1 cellular context compared by ENCODE assay signal in the genomic region with DNA sequence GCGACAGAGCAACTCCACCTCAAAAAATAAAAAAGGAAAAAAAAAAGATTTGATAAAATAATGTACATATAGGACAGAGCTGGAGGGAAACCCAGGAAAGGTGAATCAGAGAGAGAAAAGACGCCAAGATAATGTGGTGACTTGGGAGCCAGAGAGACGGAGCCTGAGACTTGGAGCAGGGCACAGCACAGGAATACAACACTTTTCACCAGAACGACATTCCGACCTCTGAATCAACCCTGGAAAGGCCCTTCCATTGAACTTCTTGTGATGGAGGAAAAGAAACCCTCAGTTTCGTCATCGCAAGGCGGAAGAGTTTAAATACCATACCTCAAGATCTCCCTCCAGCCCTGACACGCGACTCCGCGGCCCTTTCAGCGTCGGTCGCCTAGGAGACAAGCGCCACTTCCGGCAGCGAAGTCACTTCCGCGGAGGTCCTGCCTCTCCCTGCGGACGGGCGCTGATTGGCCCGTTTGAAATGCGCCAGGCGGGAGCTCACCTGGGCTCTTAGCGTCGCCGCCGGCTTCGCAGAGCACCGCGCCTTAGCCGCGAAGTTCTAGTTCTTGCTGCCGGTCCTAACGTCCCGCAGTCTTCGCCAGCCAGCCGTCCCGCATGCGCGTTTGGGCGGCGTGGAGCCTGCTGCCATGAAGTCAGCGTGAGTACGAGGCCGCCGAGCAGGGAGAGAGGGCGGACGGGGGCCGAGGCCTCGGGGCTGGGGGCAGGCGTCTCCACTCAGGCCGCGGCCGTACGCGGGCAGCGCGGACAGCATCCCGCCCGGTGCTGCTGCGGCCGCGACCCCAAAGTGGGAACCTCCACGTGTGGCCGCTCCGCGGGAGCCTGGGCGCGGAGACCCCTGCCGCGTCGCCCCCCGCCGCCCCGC.
A peak's percentile ranks its signal among the peaks of the same experiment; 100 is the strongest.
TF ChIP-seq lines count a peak whose summit lies in the region.

A gene (plus strand): TSS at position 528 of the 880 bp plus-strand sequence. CDS start 117 bp downstream, at position 645.

TF ChIP-seq in HepG2, 621 proteins besides CTCF, POLR2A, EP300 and RAD21 (continued from another document and continues in another):
- TF ChIP-seq, protein P1, sequence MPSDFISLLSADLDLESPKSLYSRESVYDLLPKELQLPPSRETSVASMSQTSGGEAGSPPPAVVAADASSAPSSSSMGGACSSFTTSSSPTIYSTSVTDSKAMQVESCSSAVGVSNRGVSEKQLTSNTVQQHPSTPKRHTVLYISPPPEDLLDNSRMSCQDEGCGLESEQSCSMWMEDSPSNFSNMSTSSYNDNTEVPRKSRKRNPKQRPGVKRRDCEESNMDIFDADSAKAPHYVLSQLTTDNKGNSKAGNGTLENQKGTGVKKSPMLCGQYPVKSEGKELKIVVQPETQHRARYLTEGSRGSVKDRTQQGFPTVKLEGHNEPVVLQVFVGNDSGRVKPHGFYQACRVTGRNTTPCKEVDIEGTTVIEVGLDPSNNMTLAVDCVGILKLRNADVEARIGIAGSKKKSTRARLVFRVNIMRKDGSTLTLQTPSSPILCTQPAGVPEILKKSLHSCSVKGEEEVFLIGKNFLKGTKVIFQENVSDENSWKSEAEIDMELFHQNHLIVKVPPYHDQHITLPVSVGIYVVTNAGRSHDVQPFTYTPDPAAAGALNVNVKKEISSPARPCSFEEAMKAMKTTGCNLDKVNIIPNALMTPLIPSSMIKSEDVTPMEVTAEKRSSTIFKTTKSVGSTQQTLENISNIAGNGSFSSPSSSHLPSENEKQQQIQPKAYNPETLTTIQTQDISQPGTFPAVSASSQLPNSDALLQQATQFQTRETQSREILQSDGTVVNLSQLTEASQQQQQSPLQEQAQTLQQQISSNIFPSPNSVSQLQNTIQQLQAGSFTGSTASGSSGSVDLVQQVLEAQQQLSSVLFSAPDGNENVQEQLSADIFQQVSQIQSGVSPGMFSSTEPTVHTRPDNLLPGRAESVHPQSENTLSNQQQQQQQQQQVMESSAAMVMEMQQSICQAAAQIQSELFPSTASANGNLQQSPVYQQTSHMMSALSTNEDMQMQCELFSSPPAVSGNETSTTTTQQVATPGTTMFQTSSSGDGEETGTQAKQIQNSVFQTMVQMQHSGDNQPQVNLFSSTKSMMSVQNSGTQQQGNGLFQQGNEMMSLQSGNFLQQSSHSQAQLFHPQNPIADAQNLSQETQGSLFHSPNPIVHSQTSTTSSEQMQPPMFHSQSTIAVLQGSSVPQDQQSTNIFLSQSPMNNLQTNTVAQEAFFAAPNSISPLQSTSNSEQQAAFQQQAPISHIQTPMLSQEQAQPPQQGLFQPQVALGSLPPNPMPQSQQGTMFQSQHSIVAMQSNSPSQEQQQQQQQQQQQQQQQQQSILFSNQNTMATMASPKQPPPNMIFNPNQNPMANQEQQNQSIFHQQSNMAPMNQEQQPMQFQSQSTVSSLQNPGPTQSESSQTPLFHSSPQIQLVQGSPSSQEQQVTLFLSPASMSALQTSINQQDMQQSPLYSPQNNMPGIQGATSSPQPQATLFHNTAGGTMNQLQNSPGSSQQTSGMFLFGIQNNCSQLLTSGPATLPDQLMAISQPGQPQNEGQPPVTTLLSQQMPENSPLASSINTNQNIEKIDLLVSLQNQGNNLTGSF (CRISPR knock-in tag; IDR thresholded peaks at IDR 0.05) = peak; percentile 45; the same call in 1 of the 2 replicates
- TF ChIP-seq GABPB1 (CRISPR knock-in tag; IDR thresholded peaks at IDR 0.05) (peak; percentile 96), KDM3A (CRISPR knock-in tag; IDR thresholded peaks at IDR 0.05; ENCODE audit: low read depth) (no peak), CHD2 (IDR thresholded peaks at IDR 0.05; ENCODE audit: low read depth, low read length) (0 out of 2 replicates have a peak, but pooled peaks have one; percentile 43), ZNF234 (CRISPR knock-in tag; conservative IDR thresholded peaks at IDR 0.05) (0 out of 2 replicates have a peak, but pooled peaks have one; percentile 55), KAT2B (IDR thresholded peaks at IDR 0.05; ENCODE audit: borderline replicate concordance, low read depth, low read length) (no peak), CBX2 (IDR thresholded peaks at IDR 0.05; ENCODE audit: low read depth, low read length) (no peak), CBX2 (CRISPR knock-in tag; IDR thresholded peaks at IDR 0.05; ENCODE audit: low read depth) (no peak), PAF1 (CRISPR knock-in tag; IDR thresholded peaks at IDR 0.05) (no peak), CBX5 (CRISPR knock-in tag; IDR thresholded peaks at IDR 0.05; ENCODE audit: borderline replicate concordance) (peak; percentile 54; the same call in 1 of the 2 replicates), MYC (CRISPR knock-in tag; IDR thresholded peaks at IDR 0.05; ENCODE audit: borderline replicate concordance) (peak; percentile 88; the same call in 1 of the 2 replicates), RBM22 (optimal IDR thresholded peaks at IDR 0.05; ENCODE audit: low read length) (peak; percentile 85), ATF1 (CRISPR knock-in tag; IDR thresholded peaks at IDR 0.05) (0 out of 2 replicates have a peak, but pooled peaks have one; percentile 28), DR1 (CRISPR knock-in tag; IDR thresholded peaks at IDR 0.05) (peak; percentile 42; the same call in 1 of the 2 replicates), KLF16 (CRISPR knock-in tag; IDR thresholded peaks at IDR 0.05) (peak in 1 of 2 experiments; percentile 65; a peak in 1 of 4 replicates), SALL2 (CRISPR knock-in tag; IDR thresholded peaks at IDR 0.05) (0 out of 2 replicates have a peak, but pooled peaks have one; percentile 55), ZNF331 (CRISPR knock-in tag; IDR thresholded peaks at IDR 0.05) (0 out of 2 replicates have a peak, but pooled peaks have one; percentile 34), ZNF317 (CRISPR knock-in tag; IDR thresholded peaks at IDR 0.05) (no peak), NR2C2 (CRISPR knock-in tag; IDR thresholded peaks at IDR 0.05; ENCODE audit: borderline replicate concordance) (peak; percentile 39; the same call in 1 of the 2 replicates), HOXA9 (CRISPR knock-in tag; IDR thresholded peaks at IDR 0.05; ENCODE audit: borderline replicate concordance) (peak; percentile 75; the same call in 1 of the 2 replicates), CHCHD3 (CRISPR knock-in tag; IDR thresholded peaks at IDR 0.05) (peak; percentile 80; the same call in 1 of the 2 replicates), BCL6 (CRISPR knock-in tag; IDR thresholded peaks at IDR 0.05) (peak; percentile 24; the same call in 1 of the 2 replicates), ELF1 (CRISPR knock-in tag; IDR thresholded peaks at IDR 0.05) (peak; percentile 93), ZNF30 (CRISPR knock-in tag; IDR thresholded peaks at IDR 0.05) (peak; percentile 68; the same call in 1 of the 2 replicates), FIP1L1 (IDR thresholded peaks at IDR 0.05; ENCODE audit: borderline replicate concordance, insufficient read depth, low read depth, low read length) (no peak), PHF8 (CRISPR knock-in tag; IDR thresholded peaks at IDR 0.05) (peak; percentile 91), THAP11 (CRISPR knock-in tag; IDR thresholded peaks at IDR 0.05) (peak; percentile 65), REL (CRISPR knock-in tag; conservative IDR thresholded peaks at IDR 0.05) (peak; percentile 76; the same call in 1 of the 2 replicates), ZNF782 (CRISPR knock-in tag; IDR thresholded peaks at IDR 0.05; ENCODE audit: borderline replicate concordance) (no peak), MAFK (conservative IDR thresholded peaks at IDR 0.05 in 1 of 2, IDR thresholded peaks at IDR 0.05 in 1 of 2; ENCODE audit: low read length in 2 of 2) (no peak), MLLT10 (CRISPR knock-in tag; IDR thresholded peaks at IDR 0.05) (no peak), ATF7 (IDR thresholded peaks at IDR 0.05) (no peak), ATF7 (CRISPR knock-in tag; IDR thresholded peaks at IDR 0.05) (no peak), SP1 (IDR thresholded peaks at IDR 0.05) (no peak), SP1 (CRISPR knock-in tag; IDR thresholded peaks at IDR 0.05) (peak; percentile 27; the same call in 1 of the 2 replicates), ELF3 (CRISPR knock-in tag; IDR thresholded peaks at IDR 0.05) (peak; percentile 30; the same call in 1 of the 2 replicates), SMYD3 (CRISPR knock-in tag; IDR thresholded peaks at IDR 0.05) (0 out of 2 replicates have a peak, but pooled peaks have one; percentile 50), HMGA1 (CRISPR knock-in tag; conservative IDR thresholded peaks at IDR 0.05) (no peak), DNMT3B (CRISPR knock-in tag; conservative IDR thresholded peaks at IDR 0.05) (0 out of 2 replicates have a peak, but pooled peaks have one; percentile 47), FOXM1 (CRISPR knock-in tag; IDR thresholded peaks at IDR 0.05) (peak; percentile 99)
- TF ChIP-seq, protein P2, sequence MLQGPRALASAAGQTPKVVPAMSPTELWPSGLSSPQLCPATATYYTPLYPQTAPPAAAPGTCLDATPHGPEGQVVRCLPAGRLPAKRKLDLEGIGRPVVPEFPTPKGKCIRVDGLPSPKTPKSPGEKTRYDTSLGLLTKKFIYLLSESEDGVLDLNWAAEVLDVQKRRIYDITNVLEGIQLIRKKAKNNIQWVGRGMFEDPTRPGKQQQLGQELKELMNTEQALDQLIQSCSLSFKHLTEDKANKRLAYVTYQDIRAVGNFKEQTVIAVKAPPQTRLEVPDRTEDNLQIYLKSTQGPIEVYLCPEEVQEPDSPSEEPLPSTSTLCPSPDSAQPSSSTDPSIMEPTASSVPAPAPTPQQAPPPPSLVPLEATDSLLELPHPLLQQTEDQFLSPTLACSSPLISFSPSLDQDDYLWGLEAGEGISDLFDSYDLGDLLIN (CRISPR knock-in tag; IDR thresholded peaks at IDR 0.05; ENCODE audit: borderline replicate concordance) = peak; percentile 85; the same call in 1 of the 2 replicates
- TF ChIP-seq, protein P3, sequence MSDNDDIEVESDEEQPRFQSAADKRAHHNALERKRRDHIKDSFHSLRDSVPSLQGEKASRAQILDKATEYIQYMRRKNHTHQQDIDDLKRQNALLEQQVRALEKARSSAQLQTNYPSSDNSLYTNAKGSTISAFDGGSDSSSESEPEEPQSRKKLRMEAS (IDR thresholded peaks at IDR 0.05) = peak; percentile 86
- TF ChIP-seq, protein P4, sequence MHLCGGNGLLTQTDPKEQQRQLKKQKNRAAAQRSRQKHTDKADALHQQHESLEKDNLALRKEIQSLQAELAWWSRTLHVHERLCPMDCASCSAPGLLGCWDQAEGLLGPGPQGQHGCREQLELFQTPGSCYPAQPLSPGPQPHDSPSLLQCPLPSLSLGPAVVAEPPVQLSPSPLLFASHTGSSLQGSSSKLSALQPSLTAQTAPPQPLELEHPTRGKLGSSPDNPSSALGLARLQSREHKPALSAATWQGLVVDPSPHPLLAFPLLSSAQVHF (CRISPR knock-in tag; IDR thresholded peaks at IDR 0.05) = peak; percentile 85; the same call in 1 of the 2 replicates
- TF ChIP-seq, protein P5, sequence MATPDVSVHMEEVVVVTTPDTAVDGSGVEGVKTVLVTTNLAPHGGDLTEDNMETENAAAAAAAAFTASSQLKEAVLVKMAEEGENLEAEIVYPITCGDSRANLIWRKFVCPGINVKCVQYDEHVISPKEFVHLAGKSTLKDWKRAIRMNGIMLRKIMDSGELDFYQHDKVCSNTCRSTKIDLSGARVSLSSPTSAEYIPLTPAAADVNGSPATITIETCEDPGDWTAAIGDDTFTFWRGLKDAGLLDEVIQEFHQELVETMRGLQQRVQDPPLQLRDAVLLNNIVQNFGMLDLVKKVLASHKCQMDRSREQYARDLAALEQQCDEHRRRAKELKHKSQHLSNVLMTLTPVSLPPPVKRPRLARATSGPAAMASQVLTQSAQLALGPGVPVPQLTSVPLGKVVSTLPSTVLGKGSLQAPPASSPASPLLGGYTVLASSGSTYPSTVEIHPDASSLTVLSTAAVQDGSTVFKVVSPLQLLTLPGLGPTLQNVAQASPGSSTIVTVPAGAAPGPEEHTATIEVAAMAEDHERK (CRISPR knock-in tag; IDR thresholded peaks at IDR 0.05; ENCODE audit: low read depth) = 0 out of 2 replicates have a peak, but pooled peaks have one; percentile 28
- TF ChIP-seq, protein P6, sequence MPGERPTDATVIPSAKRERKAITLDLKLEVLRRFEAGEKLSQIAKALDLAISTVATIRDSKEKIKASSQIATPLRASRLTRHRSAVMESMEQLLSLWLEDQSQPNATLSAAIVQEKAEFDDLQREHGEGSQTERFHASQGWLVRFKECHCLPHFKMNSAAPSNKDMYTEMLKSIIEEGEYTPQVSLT (CRISPR knock-in tag; IDR thresholded peaks at IDR 0.05; ENCODE audit: borderline replicate concordance, low read depth) = no peak
- TF ChIP-seq, protein P7, sequence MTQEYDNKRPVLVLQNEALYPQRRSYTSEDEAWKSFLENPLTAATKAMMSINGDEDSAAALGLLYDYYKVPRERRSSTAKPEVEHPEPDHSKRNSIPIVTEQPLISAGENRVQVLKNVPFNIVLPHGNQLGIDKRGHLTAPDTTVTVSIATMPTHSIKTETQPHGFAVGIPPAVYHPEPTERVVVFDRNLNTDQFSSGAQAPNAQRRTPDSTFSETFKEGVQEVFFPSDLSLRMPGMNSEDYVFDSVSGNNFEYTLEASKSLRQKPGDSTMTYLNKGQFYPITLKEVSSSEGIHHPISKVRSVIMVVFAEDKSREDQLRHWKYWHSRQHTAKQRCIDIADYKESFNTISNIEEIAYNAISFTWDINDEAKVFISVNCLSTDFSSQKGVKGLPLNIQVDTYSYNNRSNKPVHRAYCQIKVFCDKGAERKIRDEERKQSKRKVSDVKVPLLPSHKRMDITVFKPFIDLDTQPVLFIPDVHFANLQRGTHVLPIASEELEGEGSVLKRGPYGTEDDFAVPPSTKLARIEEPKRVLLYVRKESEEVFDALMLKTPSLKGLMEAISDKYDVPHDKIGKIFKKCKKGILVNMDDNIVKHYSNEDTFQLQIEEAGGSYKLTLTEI (CRISPR knock-in tag; conservative IDR thresholded peaks at IDR 0.05) = no peak
- TF ChIP-seq, protein P8, sequence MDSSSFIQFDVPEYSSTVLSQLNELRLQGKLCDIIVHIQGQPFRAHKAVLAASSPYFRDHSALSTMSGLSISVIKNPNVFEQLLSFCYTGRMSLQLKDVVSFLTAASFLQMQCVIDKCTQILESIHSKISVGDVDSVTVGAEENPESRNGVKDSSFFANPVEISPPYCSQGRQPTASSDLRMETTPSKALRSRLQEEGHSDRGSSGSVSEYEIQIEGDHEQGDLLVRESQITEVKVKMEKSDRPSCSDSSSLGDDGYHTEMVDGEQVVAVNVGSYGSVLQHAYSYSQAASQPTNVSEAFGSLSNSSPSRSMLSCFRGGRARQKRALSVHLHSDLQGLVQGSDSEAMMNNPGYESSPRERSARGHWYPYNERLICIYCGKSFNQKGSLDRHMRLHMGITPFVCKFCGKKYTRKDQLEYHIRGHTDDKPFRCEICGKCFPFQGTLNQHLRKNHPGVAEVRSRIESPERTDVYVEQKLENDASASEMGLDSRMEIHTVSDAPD (CRISPR knock-in tag; IDR thresholded peaks at IDR 0.05) = no peak; the same call in 1 of the 2 replicates
